ENCODE assay signal across 22 cellular contexts in the genomic region with DNA sequence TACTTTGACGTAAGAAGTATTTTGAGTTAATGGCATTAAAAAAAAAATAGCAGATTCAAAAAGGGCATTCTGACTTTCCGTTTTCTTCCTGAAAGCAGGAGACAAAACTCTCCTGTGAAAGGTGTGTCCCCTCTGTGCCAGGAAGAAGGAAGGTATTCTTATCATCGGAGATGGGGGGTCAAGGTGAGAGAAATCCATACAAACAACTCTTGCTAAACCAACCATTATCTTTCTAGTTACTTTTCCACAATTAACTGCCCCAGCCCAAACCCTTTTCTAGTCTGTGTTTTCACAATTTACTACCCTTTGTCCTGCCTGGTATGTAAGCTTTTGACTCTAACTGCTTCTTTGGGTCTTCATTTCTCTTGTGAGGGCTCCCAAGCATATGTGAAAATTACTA.
"Had no signal": no experiment of that assay in that cellular context is flagged by ENCODE, and none has a peak within 500 bp of the region (broad histone marks: within the 10 kb centered on the region; RNA-seq: fewer than 3 reads in every experiment).

No MANE protein-coding gene starts in this region.

- H3K36me3 Mint-ChIP-seq: naive B cell; natural killer cell treated with Interleukin-12 subunit alpha and Interleukin-12 subunit beta and Interleukin-15 and Interleukin-18, amount 100 ng/mL, for 72 hours; stimulated activated memory B cell treated with anti-CD40 and anti-IgM and Interleukin-4, amounts not matched to agents 10 μg/mL and 1 μg/mL and 100 μg/mL, for 72 hours had no signal

- H3K27ac ChIP-seq: dorsolateral prefrontal cortex, epithelial cell of prostate, gastrocnemius medialis, lower lobe of right lung, prostate gland, right atrium auricular region, skin epidermis, spleen, testis, tibial artery, upper lobe of left lung had no signal

- H3K4me3 Mint-ChIP-seq: natural killer cell treated with Interleukin-12 subunit alpha and Interleukin-12 subunit beta and Interleukin-15 and Interleukin-18, amount 100 ng/mL, for 72 hours; stimulated activated memory B cell treated with anti-CD40 and anti-IgM and Interleukin-4, amounts not matched to agents 10 μg/mL and 1 μg/mL and 100 μg/mL, for 72 hours had no signal

- ATAC-seq: esophagus mucosa; gastrocnemius medialis; left ventricle myocardium superior; lower lobe of right lung; stimulated activated memory B cell treated with anti-CD40 and anti-IgM and Interleukin-4, amounts not matched to agents 10 μg/mL and 1 μg/mL and 100 μg/mL, for 72 hours; stimulated activated naive CD8-positive, alpha-beta T cell treated with anti-CD3 and anti-CD28 coated beads, Interleukin-15, Interleukin-2, amounts not matched to agents 100 U/mL and 50 U/mL, for 24 hours had no signal

- H3K27me3 Mint-ChIP-seq: naive B cell; stimulated activated memory B cell treated with anti-CD40 and anti-IgM and Interleukin-4, amounts not matched to agents 10 μg/mL and 1 μg/mL and 100 μg/mL, for 72 hours had no signal

- H3K9me3 ChIP-seq: gastrocnemius medialis, lower lobe of right lung, prostate gland, right atrium auricular region, spleen, testis, tibial artery, upper lobe of left lung had no signal

- H3K4me3 ChIP-seq: dorsolateral prefrontal cortex, gastrocnemius medialis, lower lobe of right lung, prostate gland, right atrium auricular region, skin epidermis, spleen, testis, tibial artery, upper lobe of left lung had no signal

- DNase-seq: dorsolateral prefrontal cortex; effector CD4-positive, alpha-beta T cell; gastrocnemius medialis; head of caudate nucleus; left ventricle myocardium superior; lower lobe of right lung; naive B cell; nucleus accumbens; spleen; stimulated activated CD4-positive, alpha-beta T cell treated with anti-CD3 and anti-CD28 coated beads, Interleukin-4, amount 100 ng/mL, for 4 hours; stimulated activated naive CD8-positive, alpha-beta T cell treated with anti-CD3 and anti-CD28 coated beads, Interleukin-15, Interleukin-2, amounts not matched to agents 100 U/mL and 50 U/mL, for 24 hours; substantia nigra; testis; tibial artery; upper lobe of left lung had no signal

- H3K4me1 ChIP-seq: lower lobe of right lung, prostate gland, right atrium auricular region, spleen, testis, upper lobe of left lung had no signal

- H3K36me3 ChIP-seq: gastrocnemius medialis, lower lobe of right lung, prostate gland, right atrium auricular region, spleen, tibial artery, upper lobe of left lung had no signal

- H3K9me3 Mint-ChIP-seq: natural killer cell treated with Interleukin-12 subunit alpha and Interleukin-12 subunit beta and Interleukin-15 and Interleukin-18, amount 100 ng/mL, for 72 hours; stimulated activated memory B cell treated with anti-CD40 and anti-IgM and Interleukin-4, amounts not matched to agents 10 μg/mL and 1 μg/mL and 100 μg/mL, for 72 hours had no signal

- H3K27me3 ChIP-seq: gastrocnemius medialis, right atrium auricular region, spleen, testis, tibial artery, upper lobe of left lung had no signal

- H3K4me1 Mint-ChIP-seq: naive B cell; stimulated activated memory B cell treated with anti-CD40 and anti-IgM and Interleukin-4, amounts not matched to agents 10 μg/mL and 1 μg/mL and 100 μg/mL, for 72 hours had no signal

- H3K27ac Mint-ChIP-seq: naive B cell; natural killer cell treated with Interleukin-12 subunit alpha and Interleukin-12 subunit beta and Interleukin-15 and Interleukin-18, amount 100 ng/mL, for 72 hours; stimulated activated memory B cell treated with anti-CD40 and anti-IgM and Interleukin-4, amounts not matched to agents 10 μg/mL and 1 μg/mL and 100 μg/mL, for 72 hours had no signal
